Comparison of ENCODE assay signal across 1 cellular context in the genomic region with DNA sequence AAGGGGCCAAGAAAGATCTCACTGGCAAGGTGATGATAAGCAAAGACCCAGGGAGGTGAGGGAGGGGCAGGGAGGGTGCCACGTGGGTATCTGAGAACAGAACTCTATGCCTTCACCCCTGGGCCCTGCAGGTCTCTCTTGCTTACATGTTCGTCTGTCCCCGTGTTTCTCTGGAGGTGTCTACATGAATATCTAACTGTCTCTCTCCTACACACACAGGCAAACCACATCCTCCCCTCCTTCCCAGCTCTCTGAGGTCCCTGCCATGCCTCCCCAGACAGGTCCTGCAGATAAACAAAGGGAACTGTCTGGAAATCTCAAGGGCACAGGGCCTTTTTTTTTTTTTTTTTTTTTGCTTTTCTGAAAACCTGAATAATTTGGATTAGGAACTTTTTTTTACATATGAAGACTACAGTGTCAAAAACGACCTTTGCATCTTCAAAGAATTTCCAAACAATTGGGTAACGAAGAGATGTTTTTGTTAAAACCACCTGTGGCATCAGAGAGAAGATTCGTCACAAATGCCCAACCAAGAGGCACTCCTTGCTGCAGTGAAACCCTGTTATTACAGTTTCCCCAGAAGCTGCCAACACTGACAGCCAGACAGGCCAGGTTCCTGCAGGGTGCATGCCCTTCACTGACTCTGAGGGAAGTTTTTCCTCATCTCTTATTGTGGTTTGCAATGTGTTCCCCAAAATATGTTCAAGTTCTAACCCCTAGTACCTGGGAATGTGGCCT.
TF ChIP-seq lines count a peak whose summit lies in the region.

No MANE protein-coding gene starts in this region.

TF ChIP-seq in IMR-90, 13 proteins besides CTCF, POLR2A, EP300 and RAD21 (continued from another document):
- TF ChIP-seq, protein P1, sequence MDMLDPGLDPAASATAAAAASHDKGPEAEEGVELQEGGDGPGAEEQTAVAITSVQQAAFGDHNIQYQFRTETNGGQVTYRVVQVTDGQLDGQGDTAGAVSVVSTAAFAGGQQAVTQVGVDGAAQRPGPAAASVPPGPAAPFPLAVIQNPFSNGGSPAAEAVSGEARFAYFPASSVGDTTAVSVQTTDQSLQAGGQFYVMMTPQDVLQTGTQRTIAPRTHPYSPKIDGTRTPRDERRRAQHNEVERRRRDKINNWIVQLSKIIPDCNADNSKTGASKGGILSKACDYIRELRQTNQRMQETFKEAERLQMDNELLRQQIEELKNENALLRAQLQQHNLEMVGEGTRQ (IDR thresholded peaks at IDR 0.05; ENCODE audit: low read depth, low read length) = no peak
- no peak for TF ChIP-seq MAZ (IDR thresholded peaks at IDR 0.05; ENCODE audit: borderline replicate concordance, low read depth, low read length)
